In genomic region chr20:9912858-9913434, GRCh38 we compare ENCODE assay signal across 8 cellular contexts.
DNase-seq lines count a peak whose midpoint lies in the region; ATAC-seq, FAIRE-seq and TF ChIP-seq lines count a peak whose summit lies in the region.

No MANE protein-coding gene starts in this region.

- H3K4me2 ChIP-seq in PC-9 (no peak overlapping the region), K562 (ENCODE audit: insufficient read depth, low read length) (no peak overlapping the region), keratinocyte (ENCODE audit: control insufficient read depth, extremely low read depth, insufficient read depth, low read depth, low read length) (no peak overlapping the region)

- H3K79me2 ChIP-seq in PC-9 (ENCODE audit: low read depth) (no peaks in the 10 kb centered on the region), K562 (ENCODE audit: control insufficient read depth, insufficient read depth, low read length) (no peaks in the 10 kb centered on the region), keratinocyte (ENCODE audit: control insufficient read depth, insufficient read depth, low read length) (no peaks in the 10 kb centered on the region)

- no peak for TF ChIP-seq POLR2A in K562 (conservative IDR thresholded peaks at IDR 0.05)
- TF ChIP-seq POLR2A in lower leg skin (IDR thresholded peaks at IDR 0.05), result no peak

- in situ Hi-C loops in K562 (cut with MboI), result no loop called here

- TF ChIP-seq CTCF in PC-9 (conservative IDR thresholded peaks at IDR 0.05) (peak; percentile 88), K562 (IDR thresholded peaks at IDR 0.05 in 2 of 3, conservative IDR thresholded peaks at IDR 0.05 in 1 of 3; ENCODE audit: insufficient read depth in 2 of 3, low read depth in 1 of 3, low read length in 3 of 3) (peak; percentile 35 to 47 (median 44); a peak in 5 of 6 replicates), keratinocyte (optimal IDR thresholded peaks at IDR 0.05 in 1 of 3, IDR thresholded peaks at IDR 0.05 in 1 of 3, conservative IDR thresholded peaks at IDR 0.05 in 1 of 3; ENCODE audit: extremely low read depth in 1 of 3, insufficient read depth in 2 of 3, low read length in 3 of 3) (peak; percentile 70 to 81 (median 70)), lower leg skin (IDR thresholded peaks at IDR 0.05) (no peak)

- DNase-seq in GDM1 (lab: John Stamatoyannopoulos, UW) (peak; percentile 2), PC-9 (peak in 1 of 2 experiments; percentile 16), K562 (ENCODE audit: extremely low read depth in 1 of 4, low spot score in 3 of 4) (peak; percentile 4 to 18 (median 16)), keratinocyte (ENCODE audit: low read depth, low spot score) (no peak), lower leg skin (ENCODE audit: low spot score in 2 of 2) (no peak)
- DNase-seq in stimulated activated CD8-positive, alpha-beta memory T cell treated with anti-CD3 and anti-CD28 coated beads, Interleukin-4, amount 100 ng/mL, for 24 hours (ENCODE audit: low read depth), result peak; percentile 6

- peaks cover 6% of the 10 kb centered on the region; the same call in 1 of the 2 replicates for H3K27me3 ChIP-seq in PC-9 (ENCODE audit: insufficient read depth, low read depth)
- no peaks in the 10 kb centered on the region for H3K27me3 ChIP-seq in K562 (ENCODE audit: control insufficient read depth in 2 of 2, insufficient read depth in 2 of 2, low read length in 2 of 2)
- H3K27me3 ChIP-seq in keratinocyte (ENCODE audit: control insufficient read depth, extremely low read depth, insufficient read depth, low read length), result no peaks in the 10 kb centered on the region

- dilution Hi-C loops in keratinocyte (cut with MboI; ENCODE audit: extremely low pct_ligation_motif_present, low sequenced_read_pairs), result no loop called here

- peak in 1 of 2 experiments; percentile 5; a peak in 1 of 4 replicates for TF ChIP-seq RAD21 in K562 (CRISPR knock-in tag; conservative IDR thresholded peaks at IDR 0.05 in 1 of 2, IDR thresholded peaks at IDR 0.05 in 1 of 2)

- H3K9me1 ChIP-seq in K562 (ENCODE audit: control insufficient read depth, insufficient read depth, low read length) (no peaks in the 10 kb centered on the region), keratinocyte (ENCODE audit: control insufficient read depth, extremely low read depth, insufficient read depth, low read length) (no peaks in the 10 kb centered on the region)

- H2AFZ ChIP-seq in PC-9, result no peak overlapping the region
- H2AFZ ChIP-seq in K562 (ENCODE audit: low read depth, low read length), result no peak overlapping the region
- no peak overlapping the region for H2AFZ ChIP-seq in keratinocyte (ENCODE audit: control insufficient read depth, low read length)

- intact Hi-C loops in PC-9 (cut with micrococcal nuclease; ENCODE audit: unreplicated experiment), result loop anchor here (1.0 kb wide), 1 partner anchor 295 kb away; no protein-coding TSS in a partner anchor
- intact Hi-C loops in K562 (cut with micrococcal nuclease), result no loop called here
- intact Hi-C loops in lower leg skin (cut with DNase I; ENCODE audit: low total_unique reads), result loop anchor here (10.0 kb wide), 1 partner anchor 298 kb away; no protein-coding TSS in a partner anchor

- no peaks in the 10 kb centered on the region for H3F3A ChIP-seq in PC-9 (ENCODE audit: insufficient read depth, low read depth)

- H3K4me3 ChIP-seq in PC-9 (no peak overlapping the region), K562 (no peak overlapping the region), keratinocyte (ENCODE audit: control insufficient read depth in 2 of 3, extremely low read depth in 1 of 3, insufficient read depth in 2 of 3, low read depth in 1 of 3, low read length in 3 of 3) (no peak overlapping the region), lower leg skin (ENCODE audit: low read depth, poor library complexity, severe bottlenecking) (no peak overlapping the region)

- FAIRE-seq in A204.1 (lab: Jason Lieb, UNC) (peak; percentile 89), K562 (lab: Jason Lieb, UNC) (no peak), keratinocyte (lab: Jason Lieb, UNC) (peak; percentile 13)

- peak; percentile 60 for ATAC-seq in HG03469 (IDR thresholded peaks at IDR 0.05; ENCODE audit: unreplicated experiment)
- ATAC-seq in K562, result no peak

- H3K36me3 ChIP-seq in PC-9 (ENCODE audit: low read depth) (no peaks in the 10 kb centered on the region), K562 (ENCODE audit: control insufficient read depth, insufficient read depth, low read length) (no peaks in the 10 kb centered on the region), keratinocyte (ENCODE audit: control insufficient read depth in 2 of 2, extremely low read depth in 1 of 2, insufficient read depth in 2 of 2, low read length in 2 of 2) (no peaks in the 10 kb centered on the region)

- H3K27ac ChIP-seq in PC-9 (no peak overlapping the region), K562 (ENCODE audit: extremely low read depth, low read depth, low read length) (no peak overlapping the region), keratinocyte (ENCODE audit: control insufficient read depth, insufficient read depth, low read length) (no peak overlapping the region)

- H3K9ac ChIP-seq in K562 (ENCODE audit: insufficient read depth in 1 of 2, low read depth in 2 of 2, low read length in 2 of 2) (no peak overlapping the region), keratinocyte (ENCODE audit: control insufficient read depth, extremely low read depth, insufficient read depth, low read length) (no peak overlapping the region)

- CTCF ChIA-PET in PC-9 (lab: Charles Lee) (no interaction called here), K562 (lab: Yijun Ruan, JAX; ENCODE audit: low intra/inter-chr PET ratio) (no interaction called here)

- H4K20me1 ChIP-seq in PC-9 (ENCODE audit: insufficient read depth), result no peaks in the 10 kb centered on the region
- no peaks in the 10 kb centered on the region for H4K20me1 ChIP-seq in K562 (replicated peaks; ENCODE audit: control insufficient read depth, insufficient read depth, low read length)
- no peaks in the 10 kb centered on the region for H4K20me1 ChIP-seq in keratinocyte (ENCODE audit: control insufficient read depth, extremely low read depth, insufficient read depth, low read length)

- BruUV-seq in PC-9 (replicated peaks; lab: Mats Ljungman, UMichigan) (no TSS peak), K562 (replicated peaks; lab: Mats Ljungman, UMichigan) (no TSS peak)

- WGBS in K562 (ENCODE audit: insufficient coverage, low coverage, missing lambda C conversion rate), result 0% methylated on average over 3 of the region's 8 CpGs
- 1% methylated on average over 8 of the region's 8 CpGs for WGBS in lower leg skin, 2 donors

- H3K9me2 ChIP-seq in PC-9 (ENCODE audit: insufficient read depth), result no peaks in the 10 kb centered on the region

- no peaks in the 10 kb centered on the region for H3K4me1 ChIP-seq in PC-9 (replicated peaks; ENCODE audit: insufficient read depth)
- no peaks in the 10 kb centered on the region for H3K4me1 ChIP-seq in K562 (replicated peaks in 1 of 2; ENCODE audit: control insufficient read depth in 2 of 2, insufficient read depth in 2 of 2, low read length in 2 of 2)
- no peaks in the 10 kb centered on the region for H3K4me1 ChIP-seq in keratinocyte (ENCODE audit: control insufficient read depth, extremely low read depth, insufficient read depth, low read length)

- POLR2A ChIA-PET in PC-9 (lab: Charles Lee; ENCODE audit: unreplicated experiment), result no interaction called here
- POLR2A ChIA-PET in K562 (lab: Yijun Ruan, JAX), result no interaction called here

- H3K9me3 ChIP-seq in PC-9 (ENCODE audit: insufficient read depth, low read depth), result no peaks in the 10 kb centered on the region
- no peaks in the 10 kb centered on the region for H3K9me3 ChIP-seq in K562 (replicated peaks; ENCODE audit: control insufficient read depth, insufficient read depth, low read depth, low read length)
- no peaks in the 10 kb centered on the region for H3K9me3 ChIP-seq in keratinocyte (ENCODE audit: control insufficient read depth, low read depth, low read length)

- TF ChIP-seq EP300 in K562 (IDR thresholded peaks at IDR 0.05; ENCODE audit: low read length), result no peak

TF ChIP-seq in K562, 482 proteins besides CTCF, POLR2A, EP300 and RAD21:
- TF ChIP-seq HNRNPL (IDR thresholded peaks at IDR 0.05; ENCODE audit: low read depth, low read length) (no peak), ELK1 (CRISPR knock-in tag; IDR thresholded peaks at IDR 0.05) (no peak), KDM5B (IDR thresholded peaks at IDR 0.05; ENCODE audit: insufficient replicate concordance, low read depth, low read length) (no peak), ZC3H4 (CRISPR knock-in tag; IDR thresholded peaks at IDR 0.05; ENCODE audit: borderline replicate concordance) (no peak), RFX1 (IDR thresholded peaks at IDR 0.05) (no peak), CHD1 (IDR thresholded peaks at IDR 0.05; ENCODE audit: low read length) (no peak), NCOA2 (IDR thresholded peaks at IDR 0.05; ENCODE audit: partially characterized antibody in 2 of 2) (no peak), NCOA4 (IDR thresholded peaks at IDR 0.05; ENCODE audit: partially characterized antibody) (no peak), EHMT2 (IDR thresholded peaks at IDR 0.05) (no peak), NBN (IDR thresholded peaks at IDR 0.05; ENCODE audit: low read depth) (no peak), ZNF3 (CRISPR knock-in tag; IDR thresholded peaks at IDR 0.05) (no peak), RBM39 (optimal IDR thresholded peaks at IDR 0.05; ENCODE audit: low read depth, low read length) (no peak), FOXK1 (CRISPR knock-in tag; IDR thresholded peaks at IDR 0.05; ENCODE audit: borderline replicate concordance) (no peak), ATF7 (IDR thresholded peaks at IDR 0.05) (no peak)
TF ChIP-seq in K562: peak in this region for 0.

Comparison
In these comparisons a context has a peak if more than half of its experiments do, and no peak if none do; other contexts are left out.
1. DNase-seq: peak in GDM1 (single experiment), K562 (4 of 4) and stimulated activated CD8-positive, alpha-beta memory T cell treated with anti-CD3 and anti-CD28 coated beads, Interleukin-4, amount 100 ng/mL, for 24 hours (single experiment); none in keratinocyte (single experiment) and lower leg skin (0 of 2).
2. CTCF ChIP-seq: peak in PC-9 (single experiment), K562 (3 of 3) and keratinocyte (3 of 3); none in lower leg skin (0 of 3).